16 cellular contexts compared by ENCODE assay signal in genomic region chr4:168654206-168655174, GRCh38.
DNase-seq lines count a peak whose midpoint lies in the region; ATAC-seq and TF ChIP-seq lines count a peak whose summit lies in the region.
"Had no signal": no experiment of that assay in that cellular context is flagged by ENCODE, and none has a peak within 500 bp of the region (broad histone marks: within the 10 kb centered on the region; RNA-seq: fewer than 3 reads in every experiment).

No MANE protein-coding gene starts in this region.

- H3K4me1 Mint-ChIP-seq in WTC11, result peaks cover 54% of the 10 kb centered on the region
- no peaks in the 10 kb centered on the region for H3K4me1 Mint-ChIP-seq in CD14-positive monocyte

- intact Hi-C loops in lower leg skin (cut with DNase I; ENCODE audit: low total_unique reads), result no loop called here
- intact Hi-C loops in CD14-positive monocyte (cut with micrococcal nuclease), result no loop called here
- intact Hi-C loops in tibial artery (cut with DNase I; ENCODE audit: low total_unique reads), result no loop called here

- no peaks in the 10 kb centered on the region for H3K27me3 Mint-ChIP-seq in WTC11 (ENCODE audit: low read depth)
- peaks cover 6 to 13% (median 9%) of the 10 kb centered on the region in 3 donors for H3K27me3 Mint-ChIP-seq in CD14-positive monocyte (ENCODE audit: low read depth in 3 of 3)

- ATAC-seq in WTC11, result peak; percentile 89
- ATAC-seq: K562; stimulated activated naive CD8-positive, alpha-beta T cell treated with anti-CD3 and anti-CD28 coated beads, Interleukin-15, amount 100 ng/mL, for 72 hours had no signal

- H3K9me3 Mint-ChIP-seq in WTC11 (no peaks in the 10 kb centered on the region), CD14-positive monocyte (no peaks in the 10 kb centered on the region)
- H3K9me3 Mint-ChIP-seq: stimulated activated naive CD8-positive, alpha-beta T cell treated with anti-CD3 and anti-CD28 coated beads, Interleukin-15, amount 100 ng/mL, for 72 hours had no signal

- no peaks in the 10 kb centered on the region for H3K9me3 ChIP-seq in tibial artery

- no peak overlapping the region for H3K4me3 Mint-ChIP-seq in WTC11
- no peak overlapping the region for H3K4me3 Mint-ChIP-seq in CD14-positive monocyte
- H3K4me3 Mint-ChIP-seq: stimulated activated naive CD8-positive, alpha-beta T cell treated with anti-CD3 and anti-CD28 coated beads, Interleukin-15, amount 100 ng/mL, for 72 hours had no signal

- H3K27ac ChIP-seq in tibial artery, result no peak overlapping the region
- H3K27ac ChIP-seq: cardiac muscle cell had no signal

- TF ChIP-seq POLR2A in lower leg skin (IDR thresholded peaks at IDR 0.05), result no peak

- POLR2A ChIA-PET in WTC11 (lab: Charles Lee), result interaction anchor here (0.6 kb wide), 1 partner anchor 136 kb away, joined by 4 read pairs; no protein-coding TSS in a partner anchor

- TF ChIP-seq CTCF in WTC11 (IDR thresholded peaks at IDR 0.05) (no peak), lower leg skin (IDR thresholded peaks at IDR 0.05) (no peak), CD14-positive monocyte (IDR thresholded peaks at IDR 0.05) (no peak), tibial artery (IDR thresholded peaks at IDR 0.05) (no peak)

- H3K4me1 ChIP-seq in tibial artery, result peaks cover 0 to 22% (median 12%) of the 10 kb centered on the region in 4 donors

- DNase-seq in NCI-H1417 (lab: John Stamatoyannopoulos, UW) (peak in 2 of 3 experiments; percentile 54 to 82), NCI-H1417 treated with DMSO at 0.1 percent for 48 hours (lab: John Stamatoyannopoulos, UW) (no peak), WTC11 (ENCODE audit: low spot score) (peak; percentile 22), lower leg skin (ENCODE audit: low spot score in 2 of 2) (no peak), hypothalamus (lab: John Stamatoyannopoulos, UW) (no peak), CD14-positive monocyte (ENCODE audit: low spot score) (no peak), tibial artery (no peak)
- DNase-seq in activated CD4-positive, alpha-beta T cell treated with anti-CD3 and anti-CD28 coated beads, Interleukin-2, amount 50 U/mL, for 4 hours, result no peak
- DNase-seq: activated CD4-positive, alpha-beta T cell treated with anti-CD3 and anti-CD28 coated beads for 1 hour; activated effector memory CD4-positive, alpha-beta T cell treated with anti-CD3 and anti-CD28 coated beads, Interleukin-2, amount 50 U/mL, for 16 hours; kidney; NCI-H446 treated with DMSO at 0.1 percent for 48 hours; stimulated activated CD4-positive, alpha-beta T cell treated with anti-CD3 and anti-CD28 coated beads, Interleukin-2, amount 100 ng/mL, for 48 hours; stimulated activated naive CD8-positive, alpha-beta T cell treated with anti-CD3 and anti-CD28 coated beads, Interleukin-15, amount 100 ng/mL, for 72 hours had no signal

- no peaks in the 10 kb centered on the region for H3K27me3 ChIP-seq in tibial artery
- H3K27me3 ChIP-seq: cardiac muscle cell had no signal

- no peaks in the 10 kb centered on the region for H3K36me3 ChIP-seq in tibial artery
- H3K36me3 ChIP-seq: cardiac muscle cell had no signal

- 40 to 53% methylated on average over 3 of the region's 3 CpGs for WGBS in lower leg skin, 2 donors

- peak overlapping the region; percentile 53; the same call in 1 of the 2 replicates for H3K27ac Mint-ChIP-seq in WTC11
- no peak overlapping the region for H3K27ac Mint-ChIP-seq in CD14-positive monocyte

- CTCF ChIA-PET in WTC11 (lab: Charles Lee), result interaction anchor here (0.6 to 1.5 kb wide), 3 partner anchors 9 to 356 kb away, joined by 3 to 4 read pairs (median 3); partner anchors contain the start of gene CBR4

- H3K36me3 Mint-ChIP-seq in WTC11, result no peaks in the 10 kb centered on the region
- H3K36me3 Mint-ChIP-seq in CD14-positive monocyte, result no peaks in the 10 kb centered on the region

- H3K4me3 ChIP-seq in lower leg skin (ENCODE audit: low read depth, poor library complexity, severe bottlenecking) (peak overlapping the region; percentile 6), tibial artery (no peak overlapping the region)
- H3K4me3 ChIP-seq: cardiac muscle cell, K562 had no signal

TF ChIP-seq in WTC11, 78 proteins besides CTCF, POLR2A, EP300 and RAD21:
- no peak for TF ChIP-seq NFYB (CRISPR knock-in tag; conservative IDR thresholded peaks at IDR 0.05; ENCODE audit: low read depth)
- no peak for TF ChIP-seq MYBL2 (CRISPR knock-in tag; IDR thresholded peaks at IDR 0.05)
- TF ChIP-seq ZBTB21 (CRISPR knock-in tag; IDR thresholded peaks at IDR 0.05; ENCODE audit: borderline replicate concordance), result no peak
- TF ChIP-seq ZNF281 (CRISPR knock-in tag; IDR thresholded peaks at IDR 0.05), result no peak
- TF ChIP-seq JUN (CRISPR knock-in tag; IDR thresholded peaks at IDR 0.05), result no peak
- TF ChIP-seq E2F4 (CRISPR knock-in tag; IDR thresholded peaks at IDR 0.05; ENCODE audit: borderline replicate concordance, low read depth), result no peak
- TF ChIP-seq USF1 (CRISPR knock-in tag; IDR thresholded peaks at IDR 0.05), result no peak
- no peak for TF ChIP-seq NR1H2 (CRISPR knock-in tag; IDR thresholded peaks at IDR 0.05)
- no peak for TF ChIP-seq MXD4 (CRISPR knock-in tag; IDR thresholded peaks at IDR 0.05; ENCODE audit: borderline replicate concordance)
- TF ChIP-seq ERG (CRISPR knock-in tag; IDR thresholded peaks at IDR 0.05), result no peak
- no peak for TF ChIP-seq ATF2 (CRISPR knock-in tag; IDR thresholded peaks at IDR 0.05; ENCODE audit: borderline replicate concordance, low read depth)
- no peak for TF ChIP-seq RELA (CRISPR knock-in tag; IDR thresholded peaks at IDR 0.05; ENCODE audit: borderline replicate concordance)

Comparison
In these comparisons a context has a peak if more than half of its experiments do, and no peak if none do; other contexts are left out.
1. DNase-seq: peak in NCI-H1417 (2 of 3) and WTC11 (single experiment); none in NCI-H1417 treated with DMSO at 0.1 percent for 48 hours (single experiment), lower leg skin (0 of 2), hypothalamus (0 of 51), CD14-positive monocyte (single experiment), activated CD4-positive, alpha-beta T cell treated with anti-CD3 and anti-CD28 coated beads, Interleukin-2, amount 50 U/mL, for 4 hours (0 of 2) and tibial artery (0 of 2).